ENCODE assay signal across 30 cellular contexts in genomic region chr17:79226037-79226436, GRCh38.
"Had no signal": no experiment of that assay in that cellular context is flagged by ENCODE, and none has a peak within 500 bp of the region (broad histone marks: within the 10 kb centered on the region; RNA-seq: fewer than 3 reads in every experiment).

No MANE protein-coding gene starts in this region.

- H3K27ac Mint-ChIP-seq: immature natural killer cell; nephron; neural progenitor cell; progenitor cell of endocrine pancreas; stimulated activated naive B cell treated with anti-CD40 and anti-IgM and Interleukin-4, amounts not matched to agents 10 μg/mL and 1 μg/mL and 100 μg/mL, for 72 hours had no signal

- H3K4me2 ChIP-seq: neural progenitor cell had no signal

- H3K4me3 ChIP-seq: left lung, lower lobe of right lung, neural progenitor cell, ovary, right atrium auricular region, skin epidermis, stomach, testis, thyroid gland, transverse colon, upper lobe of left lung, vagina had no signal

- FAIRE-seq: islet of Langerhans, kidney had no signal

- H3K9me3 Mint-ChIP-seq: immature natural killer cell; naive thymus-derived CD8-positive, alpha-beta T cell; nephron; neural progenitor cell; stimulated activated naive B cell treated with anti-CD40 and anti-IgM and Interleukin-4, amounts not matched to agents 10 μg/mL and 1 μg/mL and 100 μg/mL, for 72 hours had no signal

- H3K27ac ChIP-seq: left lung, lower lobe of right lung, neural progenitor cell, neutrophil, ovary, right atrium auricular region, skin epidermis, stomach, testis, thyroid gland, transverse colon, upper lobe of left lung, vagina had no signal

- H3K9ac ChIP-seq: neural progenitor cell had no signal

- H3K27me3 ChIP-seq: neural progenitor cell, ovary, testis, vagina had no signal

- H3K36me3 Mint-ChIP-seq: immature natural killer cell; naive thymus-derived CD8-positive, alpha-beta T cell; neural progenitor cell; stimulated activated naive B cell treated with anti-CD40 and anti-IgM and Interleukin-4, amounts not matched to agents 10 μg/mL and 1 μg/mL and 100 μg/mL, for 72 hours had no signal

- DNase-seq: hypothalamus; immature natural killer cell; kidney; left colon; lower lobe of right lung; mammary epithelial cell; mesenchymal stem cell; naive thymus-derived CD8-positive, alpha-beta T cell; occipital lobe; ovary; stimulated activated CD4-positive, alpha-beta T cell treated with anti-CD3 and anti-CD28 coated beads, Interleukin-12 subunit alpha, Interleukin-12 subunit beta, amount 100 ng/mL, for 4 hours; stimulated activated CD4-positive, alpha-beta T cell treated with anti-CD3 and anti-CD28 coated beads, Interleukin-15, amount 100 ng/mL, for 24 hours; stimulated activated CD4-positive, alpha-beta T cell treated with anti-CD3 and anti-CD28 coated beads, Interleukin-2, amount 100 ng/mL, for 24 hours; stimulated activated CD4-positive, alpha-beta T cell treated with anti-CD3 and anti-CD28 coated beads, Interleukin-4, amount 100 ng/mL, for 1 hour; stimulated activated naive B cell treated with anti-CD40 and anti-IgM and Interleukin-4, amounts not matched to agents 10 μg/mL and 1 μg/mL and 100 μg/mL, for 72 hours; stimulated activated naive CD8-positive, alpha-beta T cell treated with anti-CD3 and anti-CD28 coated beads, Interleukin-15, Interleukin-2, amounts not matched to agents 100 U/mL and 50 U/mL, for 24 hours; stomach; testis; thyroid gland; transverse colon; upper lobe of left lung had no signal

- H3K4me1 Mint-ChIP-seq: immature natural killer cell; naive thymus-derived CD8-positive, alpha-beta T cell; stimulated activated naive B cell treated with anti-CD40 and anti-IgM and Interleukin-4, amounts not matched to agents 10 μg/mL and 1 μg/mL and 100 μg/mL, for 72 hours had no signal

- H3K4me1 ChIP-seq: left lung, lower lobe of right lung, testis, transverse colon, upper lobe of left lung had no signal

- H2AFZ ChIP-seq: neural progenitor cell had no signal

- H3K36me3 ChIP-seq: left lung, lower lobe of right lung, neural progenitor cell, neutrophil, ovary, right atrium auricular region, stomach, thyroid gland, transverse colon, upper lobe of left lung, vagina had no signal

- H3K4me3 Mint-ChIP-seq: naive thymus-derived CD8-positive, alpha-beta T cell; nephron; neural progenitor cell; stimulated activated naive B cell treated with anti-CD40 and anti-IgM and Interleukin-4, amounts not matched to agents 10 μg/mL and 1 μg/mL and 100 μg/mL, for 72 hours had no signal

- H3K9me3 ChIP-seq: left lung, lower lobe of right lung, neutrophil, ovary, right atrium auricular region, stomach, testis, thyroid gland, transverse colon, upper lobe of left lung, vagina had no signal
